ENCODE assay signal across 8 cellular contexts in the genomic region with DNA sequence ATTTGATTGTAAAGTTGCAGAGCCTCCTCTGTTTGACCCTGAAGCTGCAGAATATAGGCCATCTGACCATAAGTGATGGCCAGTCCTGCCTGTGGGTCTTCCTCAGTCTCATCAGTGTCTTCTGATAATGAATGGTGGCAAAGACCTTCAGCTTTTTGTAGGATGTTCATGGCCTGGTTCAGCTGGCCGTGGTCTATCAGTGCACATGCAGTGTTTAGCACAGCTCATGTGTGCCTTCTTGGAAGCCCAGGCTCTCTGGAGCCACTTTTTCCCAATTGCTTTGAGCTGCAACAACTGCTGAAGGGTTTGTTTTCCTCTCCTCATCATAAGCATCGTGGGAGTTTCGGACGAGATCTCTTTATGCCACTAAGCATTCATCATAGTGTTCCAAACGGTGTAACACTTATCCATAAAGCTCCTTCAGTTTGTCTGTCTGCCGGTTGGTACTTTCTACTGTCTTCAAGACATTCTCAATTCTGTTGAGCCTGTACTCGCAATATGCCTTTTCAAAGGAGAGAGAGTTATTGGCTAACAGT.
DNase-seq lines count a peak whose midpoint lies in the region; ATAC-seq and TF ChIP-seq lines count a peak whose summit lies in the region.

No MANE protein-coding gene starts in this region.

- no peaks in the 10 kb centered on the region for H3K9me3 ChIP-seq in spleen

- intact Hi-C loops in spleen (cut with DNase I; ENCODE audit: low total_unique reads), result no loop called here

- no peak overlapping the region for H3K4me3 Mint-ChIP-seq in T-helper 2 cell treated with Interferon-gamma antibody and Interleukin-4, amounts not matched to agents 5 μg/mL and 100 μg/mL, for 36 hours
- H3K4me3 Mint-ChIP-seq in activated naive CD8-positive, alpha-beta T cell treated with anti-CD3 and anti-CD28 coated beads, Interleukin-2, amount 50 U/mL, for 24 hours, result peak overlapping the region; percentile 10

- peaks cover 20% of the 10 kb centered on the region for H3K4me1 Mint-ChIP-seq in T-helper 2 cell treated with Interferon-gamma antibody and Interleukin-4, amounts not matched to agents 5 μg/mL and 100 μg/mL, for 36 hours (ENCODE audit: low read depth)
- H3K4me1 Mint-ChIP-seq in activated naive CD8-positive, alpha-beta T cell treated with anti-CD3 and anti-CD28 coated beads, Interleukin-2, amount 50 U/mL, for 24 hours, result peaks cover 20% of the 10 kb centered on the region

- H3K4me3 ChIP-seq in spleen, result no peak overlapping the region

- no peak for TF ChIP-seq CTCF in spleen (IDR thresholded peaks at IDR 0.05 in 8 of 11, conservative IDR thresholded peaks at IDR 0.05 in 3 of 11)

- no peak for DNase-seq in T-helper 2 cell treated with Interferon-gamma antibody and Interleukin-4, amounts not matched to agents 5 μg/mL and 100 μg/mL, for 36 hours (ENCODE audit: low spot score)
- DNase-seq in T-helper 2 cell (no peak), spleen (no peak), H4 (ENCODE audit: low spot score) (no peak)
- DNase-seq in activated naive CD8-positive, alpha-beta T cell treated with anti-CD3 and anti-CD28 coated beads, Interleukin-2, amount 50 U/mL, for 24 hours, result no peak

- no peaks in the 10 kb centered on the region for H3K27me3 ChIP-seq in spleen (replicated peaks in 1 of 7)

- no peaks in the 10 kb centered on the region for H3K9me3 Mint-ChIP-seq in T-helper 2 cell treated with Interferon-gamma antibody and Interleukin-4, amounts not matched to agents 5 μg/mL and 100 μg/mL, for 36 hours
- H3K9me3 Mint-ChIP-seq in activated naive CD8-positive, alpha-beta T cell treated with anti-CD3 and anti-CD28 coated beads, Interleukin-2, amount 50 U/mL, for 24 hours, result no peaks in the 10 kb centered on the region

- peak overlapping the region; percentile 20 for H3K27ac Mint-ChIP-seq in T-helper 2 cell treated with Interferon-gamma antibody and Interleukin-4, amounts not matched to agents 5 μg/mL and 100 μg/mL, for 36 hours
- H3K27ac Mint-ChIP-seq in activated naive CD8-positive, alpha-beta T cell treated with anti-CD3 and anti-CD28 coated beads, Interleukin-2, amount 50 U/mL, for 24 hours, result peak overlapping the region; percentile 25

- no peak for TF ChIP-seq POLR2A in spleen (IDR thresholded peaks at IDR 0.05)

- peak overlapping the region in 7 of 8 donors; percentile 5 to 74 (median 52) for H3K27ac ChIP-seq in spleen

- no peaks in the 10 kb centered on the region for H3K27me3 Mint-ChIP-seq in T-helper 2 cell treated with Interferon-gamma antibody and Interleukin-4, amounts not matched to agents 5 μg/mL and 100 μg/mL, for 36 hours (ENCODE audit: low read depth)
- no peaks in the 10 kb centered on the region for H3K27me3 Mint-ChIP-seq in activated naive CD8-positive, alpha-beta T cell treated with anti-CD3 and anti-CD28 coated beads, Interleukin-2, amount 50 U/mL, for 24 hours

- peak; percentile 31 for ATAC-seq in HG02938 (IDR thresholded peaks at IDR 0.05; ENCODE audit: unreplicated experiment)
- ATAC-seq in activated naive CD8-positive, alpha-beta T cell treated with anti-CD3 and anti-CD28 coated beads, Interleukin-2, amount 50 U/mL, for 24 hours, result no peak
- ATAC-seq in HG03378 (IDR thresholded peaks at IDR 0.05; ENCODE audit: unreplicated experiment), result no peak
- no peak for ATAC-seq in HG03045 (IDR thresholded peaks at IDR 0.05; ENCODE audit: unreplicated experiment)

- 69 to 86% (median 76%) methylated on average over 7 of the region's 7 CpGs for WGBS in spleen, 5 donors

- H3K36me3 Mint-ChIP-seq in T-helper 2 cell treated with Interferon-gamma antibody and Interleukin-4, amounts not matched to agents 5 μg/mL and 100 μg/mL, for 36 hours (ENCODE audit: low read depth), result peaks cover 8% of the 10 kb centered on the region
- peaks cover 6% of the 10 kb centered on the region for H3K36me3 Mint-ChIP-seq in activated naive CD8-positive, alpha-beta T cell treated with anti-CD3 and anti-CD28 coated beads, Interleukin-2, amount 50 U/mL, for 24 hours (ENCODE audit: low read depth)

- H3K4me1 ChIP-seq in spleen, result peaks cover 14 to 38% (median 19%) of the 10 kb centered on the region in 6 donors

- H3K36me3 ChIP-seq in spleen, result peaks cover 0 to 6% (median 0%) of the 10 kb centered on the region in 6 donors
